ENCODE assay signal across 24 cellular contexts in the genomic region with DNA sequence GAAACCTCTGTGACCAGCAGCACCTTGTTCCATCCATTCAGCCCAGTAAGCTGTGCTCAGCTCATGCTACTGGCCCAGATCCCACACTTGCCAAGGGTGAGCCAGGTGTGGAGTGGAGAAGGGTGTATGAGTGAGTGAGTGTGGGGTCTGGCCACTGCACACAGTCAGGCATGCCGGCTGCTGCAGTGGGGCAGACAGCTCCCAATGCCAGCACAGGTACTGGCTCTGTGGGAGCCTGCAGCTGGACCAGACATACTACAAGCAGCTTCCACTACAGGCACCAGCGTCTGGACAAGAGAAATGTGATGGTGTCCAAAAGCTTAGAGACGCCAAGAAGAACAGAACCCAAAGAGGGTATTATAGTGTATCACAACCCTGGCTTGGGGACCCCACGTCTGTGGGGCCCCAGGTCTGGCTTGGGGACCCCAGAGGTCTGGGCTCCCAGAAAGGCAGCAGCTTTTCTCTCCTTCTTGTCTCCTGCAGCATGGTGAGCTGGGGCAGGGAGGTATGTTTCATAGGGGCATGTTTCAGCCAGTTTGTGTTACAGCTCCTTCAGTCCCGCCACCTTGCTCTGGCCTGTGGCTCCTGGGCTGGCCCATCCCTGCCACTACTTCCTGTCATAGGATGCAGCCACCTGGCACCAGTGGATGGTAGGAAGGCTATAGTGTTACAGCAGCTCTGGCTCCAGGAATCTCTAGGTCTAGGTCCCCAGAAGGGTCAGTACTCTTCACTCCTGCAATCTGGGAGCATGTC.
"Had no signal": no experiment of that assay in that cellular context is flagged by ENCODE, and none has a peak within 500 bp of the region (broad histone marks: within the 10 kb centered on the region; RNA-seq: fewer than 3 reads in every experiment).

No MANE protein-coding gene starts in this region.

- H3K36me3 Mint-ChIP-seq: immature natural killer cell, natural killer cell, neural progenitor cell had no signal

- H3K4me3 ChIP-seq: left ventricle myocardium inferior, lung, neural progenitor cell, pancreas, prostate gland, skin epidermis, tibial nerve, upper lobe of left lung had no signal

- DNase-seq: hypothalamus; immature natural killer cell; left ventricle myocardium inferior; mesendoderm; naive B cell; natural killer cell; nephron progenitor cell; retina; stimulated activated CD4-positive, alpha-beta T cell treated with anti-CD3 and anti-CD28 coated beads, Interleukin-4, amount 100 ng/mL, for 24 hours; stimulated activated naive CD4-positive, alpha-beta T cell treated with Interleukin-2 at 50 U/mL for 16 hours; stimulated activated naive CD8-positive, alpha-beta T cell treated with anti-CD3 and anti-CD28 coated beads, Interleukin-15, amount 100 ng/mL, for 72 hours; substantia nigra had no signal

- H3K9ac ChIP-seq: neural progenitor cell had no signal

- H3K27ac Mint-ChIP-seq: immature natural killer cell; mesothelial cell of epicardium; naive B cell; natural killer cell; nephron progenitor cell; neural progenitor cell; stimulated activated memory B cell treated with anti-CD40 and anti-IgM and Interleukin-4, amounts not matched to agents 10 μg/mL and 1 μg/mL and 100 μg/mL, for 72 hours; stimulated activated naive CD8-positive, alpha-beta T cell treated with anti-CD3 and anti-CD28 coated beads, Interleukin-15, amount 100 ng/mL, for 72 hours had no signal

- H3K27me3 ChIP-seq: neural progenitor cell, pancreas, tibial nerve, upper lobe of left lung had no signal

- H3K4me1 Mint-ChIP-seq: immature natural killer cell; mesothelial cell of epicardium; naive B cell; natural killer cell; nephron progenitor cell; neural progenitor cell; stimulated activated memory B cell treated with anti-CD40 and anti-IgM and Interleukin-4, amounts not matched to agents 10 μg/mL and 1 μg/mL and 100 μg/mL, for 72 hours; stimulated activated naive CD8-positive, alpha-beta T cell treated with anti-CD3 and anti-CD28 coated beads, Interleukin-15, amount 100 ng/mL, for 72 hours had no signal

- H3K4me1 ChIP-seq: left ventricle myocardium inferior, neural progenitor cell, pancreas, prostate gland, tibial nerve, upper lobe of left lung had no signal

- H3K4me3 Mint-ChIP-seq: immature natural killer cell; mesothelial cell of epicardium; naive B cell; natural killer cell; nephron progenitor cell; neural progenitor cell; stimulated activated memory B cell treated with anti-CD40 and anti-IgM and Interleukin-4, amounts not matched to agents 10 μg/mL and 1 μg/mL and 100 μg/mL, for 72 hours; stimulated activated naive CD8-positive, alpha-beta T cell treated with anti-CD3 and anti-CD28 coated beads, Interleukin-15, amount 100 ng/mL, for 72 hours had no signal

- H3K9me3 ChIP-seq: pancreas, prostate gland had no signal

- H3K27ac ChIP-seq: left ventricle myocardium inferior, neural progenitor cell, pancreas, prostate gland, skin epidermis, tibial nerve, upper lobe of left lung had no signal

- H3K36me3 ChIP-seq: left ventricle myocardium inferior, neural progenitor cell, pancreas, prostate gland, tibial nerve, upper lobe of left lung had no signal

- H3K27me3 Mint-ChIP-seq: naive B cell; stimulated activated memory B cell treated with anti-CD40 and anti-IgM and Interleukin-4, amounts not matched to agents 10 μg/mL and 1 μg/mL and 100 μg/mL, for 72 hours; stimulated activated naive CD8-positive, alpha-beta T cell treated with anti-CD3 and anti-CD28 coated beads, Interleukin-15, amount 100 ng/mL, for 72 hours had no signal

- ATAC-seq: natural killer cell, pancreas, right cardiac atrium had no signal

- FAIRE-seq: islet of Langerhans, pancreas, urothelium cell line had no signal
